9 cellular contexts compared by ENCODE assay signal in the genomic region with DNA sequence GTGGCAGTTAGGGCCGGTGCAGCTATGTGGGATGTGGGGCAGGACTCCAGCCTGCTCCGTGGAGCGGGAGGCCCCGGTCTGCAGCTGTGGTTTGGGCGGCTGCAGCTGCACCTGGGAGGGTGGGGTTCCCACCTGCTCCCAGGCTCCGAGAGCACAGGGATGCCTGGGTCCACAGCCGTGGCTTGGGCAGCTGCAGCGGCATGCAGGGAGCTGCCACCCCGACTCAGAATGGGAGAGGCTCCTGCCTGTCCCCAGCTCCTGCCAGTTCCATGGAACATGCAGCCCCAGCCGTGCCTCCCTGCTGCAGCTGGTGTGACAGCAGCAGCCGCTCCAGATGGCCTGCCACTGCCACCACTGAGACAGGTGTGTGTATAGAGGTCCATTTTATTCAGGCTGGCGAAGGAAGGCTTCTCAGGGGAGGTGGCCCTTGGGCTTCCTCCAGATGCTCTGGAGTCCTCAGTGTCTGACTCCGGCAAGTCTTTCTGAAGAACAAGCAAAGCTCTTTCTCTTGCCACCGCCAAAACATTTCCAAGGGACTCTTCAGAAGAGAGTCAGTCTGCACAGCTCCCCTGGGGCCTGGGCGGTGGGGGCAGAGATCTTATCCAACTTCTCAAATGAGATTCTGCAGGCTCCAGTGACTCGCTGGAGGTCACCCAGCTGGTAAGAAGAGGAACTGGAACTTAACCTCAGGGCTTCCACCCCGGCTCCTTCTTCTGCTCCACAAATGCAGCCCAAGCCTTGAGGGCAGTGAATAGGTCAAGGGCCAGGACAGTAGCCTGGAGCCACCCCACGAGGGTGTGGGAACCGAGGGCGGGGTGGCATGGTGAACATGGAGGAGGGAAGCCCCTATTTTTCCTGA. TPM values are rescaled to one million over a fixed set of nuclear protein-coding genes. Genes with fewer than 3 reads are reported as not detected.
A peak's percentile ranks its signal among the peaks of the same experiment; 100 is the strongest.
DNase-seq lines count a peak whose midpoint lies in the region; ATAC-seq and TF ChIP-seq lines count a peak whose summit lies in the region.
"Had no signal": no experiment of that assay in that cellular context is flagged by ENCODE, and none has a peak within 500 bp of the region (broad histone marks: within the 10 kb centered on the region; RNA-seq: fewer than 3 reads in every experiment).

No MANE protein-coding gene starts in this region.

- 34% methylated on average over 14 of the region's 20 CpGs for WGBS in suprapubic skin

- 0 out of 2 replicates have a peak, but pooled peaks cover under 1% of the 10 kb centered on the region for H3K9me3 Mint-ChIP-seq in HFFc6
- H3K9me3 Mint-ChIP-seq in activated CD4-positive, alpha-beta T cell treated with anti-CD3 and anti-CD28 coated beads for 36 hours (ENCODE audit: low read depth): peaks cover under 1% of the 10 kb centered on the region

- in situ Hi-C loops in G401 (cut with HindIII; ENCODE audit: low sequenced_read_pairs): no loop called here

- POLR2A ChIA-PET in activated CD4-positive, alpha-beta T cell treated with anti-CD3 and anti-CD28 coated beads for 36 hours (lab: Charles Lee): interaction anchor here (0.6 kb wide), 1 partner anchor 74 kb away, joined by 3 read pairs; no protein-coding TSS in a partner anchor

- H3K4me3 Mint-ChIP-seq in HFFc6: no peak overlapping the region
- no peak overlapping the region for H3K4me3 Mint-ChIP-seq in activated CD4-positive, alpha-beta T cell treated with anti-CD3 and anti-CD28 coated beads for 36 hours

- H3K27ac Mint-ChIP-seq in HFFc6: peak overlapping the region; percentile 40
- H3K27ac Mint-ChIP-seq in activated CD4-positive, alpha-beta T cell treated with anti-CD3 and anti-CD28 coated beads for 36 hours: no peak overlapping the region

- peak; percentile 55 for ATAC-seq in GM18520 (IDR thresholded peaks at IDR 0.05; ENCODE audit: unreplicated experiment)
- ATAC-seq in activated CD4-positive, alpha-beta T cell treated with anti-CD3 and anti-CD28 coated beads for 36 hours: no peak

- no peaks in the 10 kb centered on the region for H3K27me3 ChIP-seq in suprapubic skin

- H3K9me3 ChIP-seq in suprapubic skin: no peaks in the 10 kb centered on the region

- H3K36me3 Mint-ChIP-seq in HFFc6 (ENCODE audit: low read depth): no peaks in the 10 kb centered on the region
- no peaks in the 10 kb centered on the region for H3K36me3 Mint-ChIP-seq in activated CD4-positive, alpha-beta T cell treated with anti-CD3 and anti-CD28 coated beads for 36 hours (ENCODE audit: low read depth)

- DNase-seq in HFFc6 (no peak), NCI-H1694 treated with DMSO at 0.1 percent for 48 hours (lab: John Stamatoyannopoulos, UW) (peak; percentile 44), epithelial cell of prostate (ENCODE audit: low read depth, low spot score) (no peak), suprapubic skin (ENCODE audit: low spot score in 2 of 2) (no peak), T-helper 1 cell (no peak), G401 (ENCODE audit: low spot score) (no peak)
- DNase-seq in activated CD4-positive, alpha-beta T cell treated with anti-CD3 and anti-CD28 coated beads for 36 hours: no peak

- TF ChIP-seq POLR2A in suprapubic skin (IDR thresholded peaks at IDR 0.05): no peak

- TF ChIP-seq CTCF in HFFc6 (IDR thresholded peaks at IDR 0.05) (no peak), suprapubic skin (IDR thresholded peaks at IDR 0.05) (no peak)

- peaks cover 13% of the 10 kb centered on the region for H3K27me3 Mint-ChIP-seq in HFFc6 (ENCODE audit: insufficient read depth)
- peaks cover 22% of the 10 kb centered on the region for H3K27me3 Mint-ChIP-seq in activated CD4-positive, alpha-beta T cell treated with anti-CD3 and anti-CD28 coated beads for 36 hours

- CTCF ChIA-PET in activated CD4-positive, alpha-beta T cell treated with anti-CD3 and anti-CD28 coated beads for 36 hours (lab: Charles Lee): interaction anchor here (0.6 to 1.2 kb wide), 2 partner anchors 11 to 77 kb away, joined by 3 to 4 read pairs; no protein-coding TSS in a partner anchor

- peak overlapping the region; percentile 1 for H3K27ac ChIP-seq in epithelial cell of prostate
- H3K27ac ChIP-seq in suprapubic skin: peak overlapping the region; percentile 52

- intact Hi-C loops in activated CD4-positive, alpha-beta T cell treated with anti-CD3 and anti-CD28 coated beads for 36 hours (cut with DNase I, micrococcal nuclease): loop anchor here in 1 of 2 experiments (10.0 kb wide), 1 partner anchor 292 kb away; no protein-coding TSS in a partner anchor

- H3K4me1 ChIP-seq in suprapubic skin: peaks cover 24% of the 10 kb centered on the region

- H3K4me1 Mint-ChIP-seq in HFFc6 (ENCODE audit: low read depth): peaks cover 10% of the 10 kb centered on the region
- H3K4me1 Mint-ChIP-seq in activated CD4-positive, alpha-beta T cell treated with anti-CD3 and anti-CD28 coated beads for 36 hours: peaks cover 2% of the 10 kb centered on the region

- TF ChIP-seq EP300 in suprapubic skin (IDR thresholded peaks at IDR 0.05): no peak

- H3K4me3 ChIP-seq in suprapubic skin: no peak overlapping the region

- no peaks in the 10 kb centered on the region for H3K36me3 ChIP-seq in suprapubic skin

RNA-seq across cellular contexts. Expression of a gene that starts 21.6 kb away (rescaled TPM):
- total RNA-seq in HFFc6 (2021; fragmentation: NEBNext Ultra II Directional; extraction: Animal tissue kit (Norgen Biotek cat#: 25700)): not detected
- total RNA-seq in suprapubic skin: not detected
- total RNA-seq in activated CD4-positive, alpha-beta T cell treated with anti-CD3 and anti-CD28 coated beads for 36 hours: not detected
- not detected in 2 replicates for total RNA-seq in G401 (2014; rRNA removed; shearing (Covaris generic))
- total RNA-seq: fibroblast of lung had no signal

RNA-seq across cellular contexts. Expression of a gene that starts 22.5 kb away (rescaled TPM):
- 10 to 100 TPM; 53.9 to 70.1 (median 57.8) TPM for total RNA-seq in HFFc6 (2021; fragmentation: NEBNext Ultra II Directional; extraction: Animal tissue kit (Norgen Biotek cat#: 25700))
- 100 to 1,000 TPM in 1 of 4 donors, 10 to 100 TPM in 3; 36.0 to 119 (median 74.4) TPM for total RNA-seq in suprapubic skin
- 10 to 100 TPM; 24.8 to 29.6 TPM for total RNA-seq in activated CD4-positive, alpha-beta T cell treated with anti-CD3 and anti-CD28 coated beads for 36 hours
- 32.8 and 71.4 TPM in 2 replicates for total RNA-seq in G401 (2014; rRNA removed; shearing (Covaris generic))

RNA-seq across cellular contexts. Expression of a gene that starts 46.6 kb away (rescaled TPM):
- total RNA-seq in HFFc6 (2021; fragmentation: NEBNext Ultra II Directional; extraction: Animal tissue kit (Norgen Biotek cat#: 25700)): 10 to 100 TPM in 4 of 6 experiments, 1 to 10 TPM in 2; 8.6 to 13.2 (median 10.7) TPM
- total RNA-seq in suprapubic skin: 10 to 100 TPM; 22.7 to 65.8 (median 37.2) TPM
- 10 to 100 TPM; 25.5 to 29.0 TPM for total RNA-seq in activated CD4-positive, alpha-beta T cell treated with anti-CD3 and anti-CD28 coated beads for 36 hours
- total RNA-seq in G401 (2014; rRNA removed; shearing (Covaris generic)): 11.0 and 38.4 TPM in 2 replicates
